ENCODE assay signal across 21 cellular contexts in genomic region chr6:78623567-78623966, GRCh38.
DNase-seq lines count a peak whose midpoint lies in the region; ATAC-seq, FAIRE-seq and TF ChIP-seq lines count a peak whose summit lies in the region.
"Had no signal": no experiment of that assay in that cellular context is flagged by ENCODE, and none has a peak within 500 bp of the region (broad histone marks: within the 10 kb centered on the region; RNA-seq: fewer than 3 reads in every experiment).

No MANE protein-coding gene starts in this region.

- no peaks in the 10 kb centered on the region for H3K27me3 Mint-ChIP-seq in astrocyte (ENCODE audit: low read depth, unreplicated experiment)
- peaks cover 1 to 15% (median 2%) of the 10 kb centered on the region in 5 donors for H3K27me3 Mint-ChIP-seq in naive thymus-derived CD8-positive, alpha-beta T cell

- TF ChIP-seq CTCF in astrocyte (IDR thresholded peaks at IDR 0.05; ENCODE audit: insufficient read depth, low read depth, low read length), result no peak
- no peak for TF ChIP-seq CTCF in foreskin keratinocyte (conservative IDR thresholded peaks at IDR 0.05)

- H3K4me1 ChIP-seq in astrocyte (ENCODE audit: insufficient read depth, low read length) (no peaks in the 10 kb centered on the region), foreskin keratinocyte (peaks cover 6% of the 10 kb centered on the region)
- H3K4me1 ChIP-seq: A549 had no signal

- no peak overlapping the region for H3K4me3 Mint-ChIP-seq in astrocyte (ENCODE audit: unreplicated experiment)
- H3K4me3 Mint-ChIP-seq in naive thymus-derived CD8-positive, alpha-beta T cell, result no peak overlapping the region
- H3K4me3 Mint-ChIP-seq: CD4-positive, alpha-beta T cell had no signal

- H3K4me3 ChIP-seq in astrocyte (ENCODE audit: insufficient read depth, low read depth, low read length), result no peak overlapping the region
- H3K4me3 ChIP-seq: A549 had no signal

- peak; percentile 69 for ATAC-seq in foreskin keratinocyte
- ATAC-seq in naive thymus-derived CD8-positive, alpha-beta T cell, result no peak
- ATAC-seq: A549, HCT116 had no signal

- H3K27ac Mint-ChIP-seq in astrocyte (ENCODE audit: unreplicated experiment), result no peak overlapping the region
- H3K27ac Mint-ChIP-seq in naive thymus-derived CD8-positive, alpha-beta T cell, result no peak overlapping the region
- H3K27ac Mint-ChIP-seq: CD4-positive, alpha-beta T cell had no signal

- H3K9me3 ChIP-seq in astrocyte (ENCODE audit: insufficient read depth, low read depth, low read length), result no peaks in the 10 kb centered on the region
- H3K9me3 ChIP-seq: A549, Caco-2 had no signal

- no peak overlapping the region for H3K4me2 ChIP-seq in astrocyte (ENCODE audit: low read length)
- H3K4me2 ChIP-seq: A549 had no signal

- no peaks in the 10 kb centered on the region for H3K36me3 Mint-ChIP-seq in astrocyte (ENCODE audit: low read depth, unreplicated experiment)
- H3K36me3 Mint-ChIP-seq in naive thymus-derived CD8-positive, alpha-beta T cell, result no peaks in the 10 kb centered on the region

- H3K27me3 ChIP-seq in astrocyte (ENCODE audit: insufficient read depth, low read length) (no peaks in the 10 kb centered on the region), foreskin keratinocyte (no peaks in the 10 kb centered on the region)

- H2AFZ ChIP-seq in astrocyte (ENCODE audit: low read depth, low read length), result no peak overlapping the region

- H3K36me3 ChIP-seq in astrocyte (ENCODE audit: insufficient read depth, low read length), result no peaks in the 10 kb centered on the region

- no peaks in the 10 kb centered on the region for H3K4me1 Mint-ChIP-seq in astrocyte (ENCODE audit: low read depth, unreplicated experiment)
- no peaks in the 10 kb centered on the region for H3K4me1 Mint-ChIP-seq in naive thymus-derived CD8-positive, alpha-beta T cell

- H3K27ac ChIP-seq in astrocyte (ENCODE audit: low read depth, low read length) (no peak overlapping the region), foreskin keratinocyte (no peak overlapping the region)
- H3K27ac ChIP-seq: 22Rv1, A549, C4-2B had no signal

- no peaks in the 10 kb centered on the region for H3K9me3 Mint-ChIP-seq in astrocyte (ENCODE audit: unreplicated experiment)
- H3K9me3 Mint-ChIP-seq in naive thymus-derived CD8-positive, alpha-beta T cell, result no peaks in the 10 kb centered on the region
- H3K9me3 Mint-ChIP-seq: CD4-positive, alpha-beta T cell had no signal

- H3K9ac ChIP-seq in astrocyte (ENCODE audit: low read length), result no peak overlapping the region

- no peaks in the 10 kb centered on the region for H3K79me2 ChIP-seq in astrocyte (ENCODE audit: insufficient read depth, low read length)

- FAIRE-seq in GM12891 (lab: Jason Lieb, UNC), result peak; percentile 26
- peak; percentile 9 for FAIRE-seq in HTR-8/SVneo (lab: Jason Lieb, UNC)
- peak; percentile 60 for FAIRE-seq in astrocyte (lab: Jason Lieb, UNC)
- FAIRE-seq: A549, D721Med, GM12892, GM18507 had no signal

- no peaks in the 10 kb centered on the region for H4K20me1 ChIP-seq in astrocyte (ENCODE audit: insufficient read depth, low read length)

- no peak for DNase-seq in GM12891 (ENCODE audit: insufficient read length, low spot score)
- no peak for DNase-seq in HTR-8/SVneo (ENCODE audit: insufficient read length, low spot score)
- peak; percentile 25 for DNase-seq in astrocyte (ENCODE audit: low read depth)
- peak; percentile 62 to 85 for DNase-seq in foreskin keratinocyte
- no peak for DNase-seq in naive thymus-derived CD8-positive, alpha-beta T cell
- no peak for DNase-seq in NCI-H1105 treated with DMSO at 0.1 percent for 48 hours (lab: John Stamatoyannopoulos, UW)
- DNase-seq in retina, result no peak
- no peak for DNase-seq in stimulated activated naive CD4-positive, alpha-beta T cell treated with Interleukin-2 at 50 U/mL for 16 hours (lab: John Stamatoyannopoulos, UW)
- DNase-seq: AML-193; Caco-2; CD4-positive, alpha-beta T cell; GOT3; H7; IMR-90 had no signal

- no peak for TF ChIP-seq POLR2A in GM12891 (IDR thresholded peaks at IDR 0.05; ENCODE audit: low read depth, low read length)

- POLR2A ChIA-PET in naive thymus-derived CD8-positive, alpha-beta T cell (lab: Charles Lee), result no interaction called here

TF ChIP-seq in GM12891, 5 proteins besides CTCF, POLR2A, EP300 and RAD21:
- TF ChIP-seq SPI1 (IDR thresholded peaks at IDR 0.05; ENCODE audit: low read depth, low read length), result no peak
- TF ChIP-seq PAX5 (IDR thresholded peaks at IDR 0.05; ENCODE audit: insufficient read depth, low read length, severe bottlenecking), result no peak
- no peak for TF ChIP-seq TAF1 (IDR thresholded peaks at IDR 0.05; ENCODE audit: low read depth, low read length)
- no peak for TF ChIP-seq POLR2AphosphoS5 (IDR thresholded peaks at IDR 0.05; ENCODE audit: low read depth, low read length)
- TF ChIP-seq POU2F2 (IDR thresholded peaks at IDR 0.05; ENCODE audit: low read depth, low read length), result no peak
TF ChIP-seq in GM12891: peak in this region for 0.

Comparison
In these comparisons a context has a peak if more than half of its experiments do, and no peak if none do; other contexts are left out.
1. DNase-seq: peak in astrocyte (single experiment) and foreskin keratinocyte (2 of 2); none in GM12891 (single experiment), HTR-8/SVneo (single experiment), naive thymus-derived CD8-positive, alpha-beta T cell (0 of 10), NCI-H1105 treated with DMSO at 0.1 percent for 48 hours (single experiment), retina (single experiment) and stimulated activated naive CD4-positive, alpha-beta T cell treated with Interleukin-2 at 50 U/mL for 16 hours (single experiment).